Comparison of ENCODE assay signal across 27 cellular contexts in the genomic region with DNA sequence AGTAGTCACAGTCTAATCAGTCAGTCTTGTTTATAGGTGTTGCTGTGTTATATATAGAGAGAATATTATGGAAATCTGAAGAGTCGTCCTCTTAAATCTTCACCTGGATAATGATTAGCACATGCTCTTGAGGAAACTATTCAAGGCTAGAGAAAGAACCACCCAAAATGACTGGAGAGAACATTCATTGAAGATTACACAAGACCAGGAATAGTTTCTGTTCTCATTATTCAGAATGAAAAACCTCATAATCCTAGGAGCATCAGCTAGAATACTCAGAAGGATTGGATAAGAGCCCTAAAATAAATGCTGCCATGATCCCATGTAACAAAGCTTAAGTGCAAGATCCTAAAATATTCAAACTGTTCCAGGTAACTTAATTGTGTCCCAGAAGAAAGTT.
"Had no signal": no experiment of that assay in that cellular context is flagged by ENCODE, and none has a peak within 500 bp of the region (broad histone marks: within the 10 kb centered on the region; RNA-seq: fewer than 3 reads in every experiment).

No MANE protein-coding gene starts in this region.

- H3K4me3 ChIP-seq: Peyer's patch, SJCRH30 had no signal

- ATAC-seq: activated CD4-positive, alpha-beta T cell treated with anti-CD3 and anti-CD28 coated beads for 36 hours had no signal

- H3K4me2 ChIP-seq: SK-N-SH had no signal

- H3K4me3 Mint-ChIP-seq: activated CD4-positive, alpha-beta memory T cell treated with anti-CD3 and anti-CD28 coated beads, Interleukin-2, amount 10 ng/mL, durations not matched to agents 7 days and 5 days; activated CD4-positive, alpha-beta T cell treated with anti-CD3 and anti-CD28 coated beads for 36 hours; activated naive CD8-positive, alpha-beta T cell had no signal

- H3K4me1 ChIP-seq: Peyer's patch had no signal

- H3K9ac ChIP-seq: SK-N-SH had no signal

- H3K9me3 ChIP-seq: Peyer's patch, SJCRH30 had no signal

- H3K27ac Mint-ChIP-seq: activated CD4-positive, alpha-beta memory T cell treated with anti-CD3 and anti-CD28 coated beads, Interleukin-2, amount 10 ng/mL, durations not matched to agents 7 days and 5 days; activated CD4-positive, alpha-beta T cell treated with anti-CD3 and anti-CD28 coated beads for 36 hours; activated naive CD8-positive, alpha-beta T cell had no signal

- H3K27ac ChIP-seq: brain microvascular endothelial cell, Peyer's patch, RWPE1, SJCRH30, WERI-Rb-1 had no signal

- H3K36me3 ChIP-seq: brain microvascular endothelial cell, Peyer's patch, SJCRH30, WERI-Rb-1 had no signal

- H3K4me1 Mint-ChIP-seq: activated CD4-positive, alpha-beta T cell treated with anti-CD3 and anti-CD28 coated beads for 36 hours had no signal

- H3K27me3 ChIP-seq: brain microvascular endothelial cell, Peyer's patch, SJCRH30 had no signal

- DNase-seq: activated CD4-positive, alpha-beta memory T cell treated with anti-CD3 and anti-CD28 coated beads, Interleukin-2, amount 10 ng/mL, durations not matched to agents 7 days and 5 days; activated CD4-positive, alpha-beta T cell treated with anti-CD3 and anti-CD28 coated beads for 36 hours; activated CD4-positive, alpha-beta T cell treated with anti-CD3 and anti-CD28 coated beads, Interleukin-2, amount 50 U/mL, for 1 hour; activated CD8-positive, alpha-beta memory T cell treated with anti-CD3 and anti-CD28 coated beads, Interleukin-2, amount 50 U/mL, for 48 hours; activated naive CD4-positive, alpha-beta T cell; activated T-cell treated with anti-CD3 and anti-CD28 coated beads, Interleukin-2, amount 50 U/mL, for 1 hour; brain microvascular endothelial cell; central memory CD4-positive, alpha-beta T cell; KG1; NCI-H1092 treated with DMSO at 0.1 percent for 48 hours; NCI-H1436; NCI-H1694 treated with DMSO at 0.1 percent for 48 hours; NCI-H2029 treated with DMSO at 0.1 percent for 48 hours; NCI-H345; NCI-H510A; NCI-H526 treated with DMSO at 0.1 percent for 48 hours; NCI-H82; NK-92 treated with Interleukin-12 subunit alpha and Interleukin-12 subunit beta, amount 100 ng/mL, for 24 hours; OCI-M1; Peyer's patch; Right ventricle myocardium superior; SJCRH30; SK-N-SH; T-helper 1 cell; WERI-Rb-1 had no signal
